8 cellular contexts compared by ENCODE assay signal in genomic region chr12:120536064-120536791, GRCh38. TPM values are rescaled to one million over a fixed set of nuclear protein-coding genes. Genes with fewer than 3 reads are reported as not detected.
DNase-seq lines count a peak whose midpoint lies in the region; ATAC-seq and TF ChIP-seq lines count a peak whose summit lies in the region.

No MANE protein-coding gene starts in this region.

- H3K4me3 ChIP-seq in GM08714 (ENCODE audit: low read length), result peak overlapping the region; percentile 88
- H3K4me3 ChIP-seq in sigmoid colon, result peak overlapping the region; percentile 69 to 98 (median 90)

- TF ChIP-seq POLR2A in erythroblast (IDR thresholded peaks at IDR 0.05; ENCODE audit: low read length), result no peak
- no peak for TF ChIP-seq POLR2A in sigmoid colon (IDR thresholded peaks at IDR 0.05)

- peaks cover 0 to 64% (median 61%) of the 10 kb centered on the region in 4 donors for H3K4me1 ChIP-seq in sigmoid colon

- H3K27me3 ChIP-seq in sigmoid colon, result no peaks in the 10 kb centered on the region

- 9 to 42% methylated on average over 13 of the region's 13 CpGs for WGBS in sigmoid colon, 2 donors

- no peak for TF ChIP-seq CTCF in sigmoid colon (IDR thresholded peaks at IDR 0.05)

- no peaks in the 10 kb centered on the region for H3K27me3 Mint-ChIP-seq in T-helper 17 cell

- intact Hi-C loops in sigmoid colon (cut with DNase I), result loop anchor here (10.0 kb wide), 1 partner anchor 101 kb away; the partner anchor contains the start of gene COX6A1

- no peaks in the 10 kb centered on the region for H3K9me3 ChIP-seq in T-helper 17 cell (ENCODE audit: control insufficient read depth, low read length, poor library complexity, severe bottlenecking)
- H3K9me3 ChIP-seq in sigmoid colon, result no peaks in the 10 kb centered on the region

- peak overlapping the region; percentile 93 to 99 (median 96) for H3K27ac ChIP-seq in sigmoid colon

- no peaks in the 10 kb centered on the region for H3K36me3 ChIP-seq in sigmoid colon

- H3K36me3 Mint-ChIP-seq in T-helper 17 cell (ENCODE audit: low read depth), result peaks cover 2% of the 10 kb centered on the region

- H3K27ac Mint-ChIP-seq in T-helper 17 cell, result peak overlapping the region; percentile 97

- ATAC-seq in T-helper 17 cell, result peak; percentile 39
- no peak for ATAC-seq in HG02798 (IDR thresholded peaks at IDR 0.05; ENCODE audit: poor library complexity, unreplicated experiment)

- TF ChIP-seq EP300 in sigmoid colon (IDR thresholded peaks at IDR 0.05), result no peak

- DNase-seq in T-helper 17 cell (no peak), erythroblast (lab: John Stamatoyannopoulos, UW) (peak; percentile 33 to 46), sigmoid colon (peak; percentile 17), middle frontal gyrus (ENCODE audit: extremely low spot score, low spot score) (no peak), NCI-H1436 (lab: John Stamatoyannopoulos, UW) (no peak), NCI-H187 treated with DMSO at 0.1 percent for 48 hours (lab: John Stamatoyannopoulos, UW) (no peak)

- peak overlapping the region; percentile 98 for H3K4me3 Mint-ChIP-seq in T-helper 17 cell

- H3K4me1 Mint-ChIP-seq in T-helper 17 cell, result peaks cover 48% of the 10 kb centered on the region

RNA-seq across cellular contexts. Expression of gene RNF10, which starts 2.1 kb away (rescaled TPM):
- total RNA-seq in T-helper 17 cell, result 100 to 1,000 TPM; 372 to 430 TPM
- total RNA-seq in sigmoid colon, result 100 to 1,000 TPM; 106 to 165 (median 110) TPM
- polyA plus RNA-seq in sigmoid colon, result 100 to 1,000 TPM; 115 to 177 (median 141) TPM

RNA-seq across cellular contexts. Expression of gene COQ5, which starts 7.3 kb away (rescaled TPM):
- total RNA-seq in T-helper 17 cell, result 10 to 100 TPM; 11.7 to 11.8 TPM
- 10 to 100 TPM; 17.4 to 29.4 (median 26.4) TPM for total RNA-seq in sigmoid colon
- polyA plus RNA-seq in sigmoid colon, result 10 to 100 TPM; 29.2 to 62.9 (median 38.4) TPM

RNA-seq across cellular contexts. Expression of gene DYNLL1, which starts 40.3 kb away (rescaled TPM):
- 10 to 100 TPM; 70.2 to 72.2 TPM for total RNA-seq in T-helper 17 cell
- total RNA-seq in sigmoid colon, result 100 to 1,000 TPM; 204 to 254 (median 235) TPM
- polyA plus RNA-seq in sigmoid colon, result 100 to 1,000 TPM; 285 to 942 (median 912) TPM

RNA-seq across cellular contexts. Expression of gene POP5, which starts 45.0 kb away (rescaled TPM):
- 10 to 100 TPM; 26.8 to 28.7 TPM for total RNA-seq in T-helper 17 cell
- 10 to 100 TPM; 21.0 to 33.4 (median 25.2) TPM for total RNA-seq in sigmoid colon
- polyA plus RNA-seq in sigmoid colon, result 10 to 100 TPM; 27.6 to 58.0 (median 28.4) TPM

Comparison
In these comparisons a context has a peak if more than half of its experiments do, and no peak if none do; other contexts are left out.
1. DNase-seq: peak in erythroblast (2 of 2) and sigmoid colon (single experiment); none in T-helper 17 cell (0 of 3), middle frontal gyrus (single experiment), NCI-H1436 (single experiment) and NCI-H187 treated with DMSO at 0.1 percent for 48 hours (single experiment).